Comparison of ENCODE assay signal across 21 cellular contexts in the genomic region with DNA sequence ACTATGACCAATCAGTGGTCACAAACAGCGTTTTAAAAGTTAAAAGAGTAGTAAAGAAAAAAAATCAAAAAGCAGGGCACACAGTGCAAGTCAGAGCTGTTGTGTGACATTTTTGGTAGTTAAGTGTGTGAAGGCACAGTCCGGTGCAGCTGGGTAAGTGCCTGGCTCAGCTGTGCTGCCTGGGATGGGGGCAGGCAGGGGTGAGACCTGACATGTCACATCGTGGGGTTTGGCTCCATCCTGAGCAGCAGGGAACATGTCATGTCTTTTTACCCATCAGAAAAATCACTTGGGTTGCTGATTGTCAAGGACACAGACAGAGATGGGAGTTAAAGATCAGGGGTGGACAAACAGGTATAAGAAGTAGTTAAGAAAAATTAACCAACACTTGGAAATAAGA.
"Had no signal": no experiment of that assay in that cellular context is flagged by ENCODE, and none has a peak within 500 bp of the region (broad histone marks: within the 10 kb centered on the region; RNA-seq: fewer than 3 reads in every experiment).

No MANE protein-coding gene starts in this region.

- H3K4me1 ChIP-seq: left lung, spleen had no signal

- H3K4me3 Mint-ChIP-seq: activated B cell treated with CpG ODN at 0.5 μM for 24 hours; activated CD4-positive, alpha-beta T cell treated with anti-CD3 and anti-CD28 coated beads for 36 hours; activated naive CD8-positive, alpha-beta T cell treated with anti-CD3 and anti-CD28 coated beads for 36 hours; dendritic cell treated with granulocyte-macrophage colony-stimulating factor and Interleukin-4, amounts not matched to agents 40 ng/mL and 50 ng/mL, for 4 days; natural killer cell had no signal

- H3K4me1 Mint-ChIP-seq: activated B cell treated with CpG ODN at 0.5 μM for 24 hours; activated CD4-positive, alpha-beta T cell treated with anti-CD3 and anti-CD28 coated beads for 36 hours; natural killer cell had no signal

- H3K9me3 Mint-ChIP-seq: activated naive CD8-positive, alpha-beta T cell treated with anti-CD3 and anti-CD28 coated beads for 36 hours; dendritic cell treated with granulocyte-macrophage colony-stimulating factor and Interleukin-4, amounts not matched to agents 40 ng/mL and 50 ng/mL, for 4 days; natural killer cell had no signal

- H3K27ac ChIP-seq: left lung, spleen, upper lobe of left lung had no signal

- H3K27me3 Mint-ChIP-seq: dendritic cell treated with granulocyte-macrophage colony-stimulating factor and Interleukin-4, amounts not matched to agents 40 ng/mL and 50 ng/mL, for 4 days had no signal

- H3K27ac Mint-ChIP-seq: activated B cell treated with CpG ODN at 0.5 μM for 24 hours; activated CD4-positive, alpha-beta T cell treated with anti-CD3 and anti-CD28 coated beads for 36 hours; activated naive CD8-positive, alpha-beta T cell treated with anti-CD3 and anti-CD28 coated beads for 36 hours; dendritic cell treated with granulocyte-macrophage colony-stimulating factor and Interleukin-4, amounts not matched to agents 40 ng/mL and 50 ng/mL, for 4 days; natural killer cell had no signal

- ATAC-seq: activated CD4-positive, alpha-beta T cell treated with anti-CD3 and anti-CD28 coated beads for 36 hours; left lung; natural killer cell had no signal

- H3K27me3 ChIP-seq: left lung, spleen, upper lobe of left lung had no signal

- DNase-seq: activated B cell treated with CpG ODN at 0.5 μM for 24 hours; activated CD4-positive, alpha-beta T cell treated with anti-CD3 and anti-CD28 coated beads for 36 hours; activated CD4-positive, alpha-beta T cell treated with anti-CD3 and anti-CD28 coated beads, Interleukin-2, amount 50 U/mL, for 48 hours; activated CD8-positive, alpha-beta memory T cell treated with anti-CD3 and anti-CD28 coated beads, Interleukin-2, amount 50 U/mL, for 48 hours; activated naive CD4-positive, alpha-beta T cell treated with Interleukin-2 at 50 U/mL for 16 hours; activated naive CD8-positive, alpha-beta T cell treated with anti-CD3 and anti-CD28 coated beads for 36 hours; activated T-cell treated with anti-CD3 and anti-CD28 coated beads, Interleukin-2, amount 50 U/mL, for 48 hours; effector CD4-positive, alpha-beta T cell; erythroblast; foreskin fibroblast; left lung; mammary epithelial cell; midbrain; natural killer cell; nucleus accumbens; spleen; stimulated activated CD4-positive, alpha-beta T cell treated with anti-CD3 and anti-CD28 coated beads, Interleukin-4, amount 100 ng/mL, for 1 hour; stimulated activated naive CD4-positive, alpha-beta T cell treated with Interleukin-2 at 50 U/mL for 16 hours; T1000; upper lobe of left lung had no signal

- H3K4me3 ChIP-seq: left lung, spleen, upper lobe of left lung had no signal

- H3K36me3 Mint-ChIP-seq: activated naive CD8-positive, alpha-beta T cell treated with anti-CD3 and anti-CD28 coated beads for 36 hours; natural killer cell had no signal

- H3K9me3 ChIP-seq: left lung, spleen, upper lobe of left lung had no signal
